ENCODE assay signal across 9 cellular contexts in genomic region chr18:22170421-22171262, GRCh38. TPM values are rescaled to one million over a fixed set of nuclear protein-coding genes. Genes with fewer than 3 reads are reported as not detected.
A peak's percentile ranks its signal among the peaks of the same experiment; 100 is the strongest.
DNase-seq lines count a peak whose midpoint lies in the region; ATAC-seq and TF ChIP-seq lines count a peak whose summit lies in the region.
"Had no signal": no experiment of that assay in that cellular context is flagged by ENCODE, and none has a peak within 500 bp of the region (broad histone marks: within the 10 kb centered on the region; RNA-seq: fewer than 3 reads in every experiment).

No MANE protein-coding gene starts in this region.

- H3K4me3 ChIP-seq in mammary epithelial cell (replicated peaks in 1 of 3; ENCODE audit: insufficient read depth in 1 of 3, low read depth in 2 of 3, low read length in 3 of 3) (peak overlapping the region; percentile 67 to 93 (median 83)), testis (peak overlapping the region; percentile 80)

- peak overlapping the region; percentile 100 for H3K4me2 ChIP-seq in mammary epithelial cell (ENCODE audit: insufficient read depth, low read depth, low read length)

- 4% methylated on average over 14 of the region's 66 CpGs for WGBS in mammary epithelial cell (ENCODE audit: low coverage, missing lambda C conversion rate)
- 0% methylated on average over 9 to 66 of the region's 66 CpGs for WGBS in testis, 2 donors

- intact Hi-C loops in mammary epithelial cell (cut with micrococcal nuclease) (loop anchor here (2.0 to 10.0 kb wide), 5 partner anchors 152 to 534 kb away; no protein-coding TSS in a partner anchor), testis (cut with DNase I; ENCODE audit: low total_unique reads) (loop anchor here (5.0 to 10.0 kb wide), 2 partner anchors 176 to 177 kb away; no protein-coding TSS in a partner anchor)

- peak overlapping the region; percentile 63 for H3K27ac ChIP-seq in mammary epithelial cell (ENCODE audit: insufficient read depth, low read depth, low read length)
- peak overlapping the region; percentile 89 to 97 for H3K27ac ChIP-seq in testis

- peak; percentile 4 for ATAC-seq in left lobe of liver

- no peak for TF ChIP-seq POLR2A in testis (IDR thresholded peaks at IDR 0.05)

- in situ Hi-C loops in mammary epithelial cell (cut with MboI; ENCODE audit: low sequenced_read_pairs in 2 of 2), result no loop called here

- H4K20me1 ChIP-seq in mammary epithelial cell (ENCODE audit: insufficient read depth, low read length), result no peaks in the 10 kb centered on the region

- peak; percentile 86 for DNase-seq in GM03348 (ENCODE audit: low spot score)
- peak; percentile 39 to 71 for DNase-seq in NCI-H526 (lab: John Stamatoyannopoulos, UW)
- peak; percentile 70 for DNase-seq in mammary epithelial cell
- peak; percentile 60 for DNase-seq in left lobe of liver (ENCODE audit: low spot score)
- peak; percentile 63 for DNase-seq in testis
- DNase-seq in Ammon's horn (ENCODE audit: low spot score), result no peak
- no peak for DNase-seq in GDM1 (lab: John Stamatoyannopoulos, UW)
- DNase-seq in NCI-H2227 (lab: John Stamatoyannopoulos, UW; ENCODE audit: unreplicated experiment), result no peak

- no peaks in the 10 kb centered on the region for H3K9me3 ChIP-seq in mammary epithelial cell (replicated peaks; ENCODE audit: insufficient read depth, low read length)
- no peaks in the 10 kb centered on the region for H3K9me3 ChIP-seq in testis

- peak overlapping the region; percentile 91 for H3K9ac ChIP-seq in mammary epithelial cell (ENCODE audit: insufficient read depth, low read length)

- H3K79me2 ChIP-seq in mammary epithelial cell (ENCODE audit: insufficient read depth, low read length), result peaks cover 12% of the 10 kb centered on the region

- TF ChIP-seq CTCF in mammary epithelial cell (conservative IDR thresholded peaks at IDR 0.05 in 1 of 2, IDR thresholded peaks at IDR 0.05 in 1 of 2; ENCODE audit: extremely low read depth in 1 of 2, insufficient read depth in 1 of 2, low read depth in 1 of 2, low read length in 2 of 2), result no peak
- no peak for TF ChIP-seq CTCF in testis (IDR thresholded peaks at IDR 0.05)

- peaks cover 18% of the 10 kb centered on the region for H3K4me1 ChIP-seq in mammary epithelial cell (ENCODE audit: insufficient read depth, low read length)
- H3K4me1 ChIP-seq in testis, result peaks cover 12% of the 10 kb centered on the region

- no TSS peak for BruUV-seq in mammary epithelial cell (replicated peaks; lab: Mats Ljungman, UMichigan)

- H3K36me3 ChIP-seq in mammary epithelial cell (ENCODE audit: insufficient read depth, low read length), result peaks cover 2% of the 10 kb centered on the region
- H3K36me3 ChIP-seq in testis (ENCODE audit: low read depth, missing control alignments), result no peaks in the 10 kb centered on the region

- H2AFZ ChIP-seq in mammary epithelial cell (ENCODE audit: low read depth, low read length), result peak overlapping the region; percentile 93

- dilution Hi-C loops in mammary epithelial cell (cut with HindIII; ENCODE audit: low sequenced_read_pairs), result no loop called here

- H3K27me3 ChIP-seq in mammary epithelial cell (ENCODE audit: insufficient read depth, low read length), result peaks cover 28% of the 10 kb centered on the region
- H3K27me3 ChIP-seq in testis, result peaks cover 3% of the 10 kb centered on the region

- CTCF ChIA-PET in mammary epithelial cell (lab: Charles Lee; ENCODE audit: low non-redundant PET), result interaction anchor here (0.8 kb wide), 1 partner anchor 392 kb away, joined by 7 read pairs; no protein-coding TSS in a partner anchor

RNA-seq across cellular contexts. Expression of gene GATA6, which starts 1.3 kb away (rescaled TPM):
- total RNA-seq in mammary epithelial cell (1 to 10 TPM; 1.0 to 3.6 TPM), left lobe of liver (11.7 TPM), testis (10 to 100 TPM; 50.5 to 54.6 TPM)
- polyA plus RNA-seq in mammary epithelial cell (0.62 TPM), testis (ENCODE audit: insufficient read depth, low read depth, low replicate concordance) (13.8 TPM)
- not detected for polyA minus RNA-seq in mammary epithelial cell
- total RNA-seq: T-helper 2 cell treated with Interferon-gamma antibody and Interleukin-4, amounts not matched to agents 100 ng/mL and 5 ng/mL, for 36 hours had no signal

Comparison
In these comparisons a context has a peak if more than half of its experiments do, and no peak if none do; other contexts are left out.
1. DNase-seq: peak in GM03348 (single experiment), NCI-H526 (2 of 2), mammary epithelial cell (single experiment), left lobe of liver (single experiment) and testis (single experiment); none in Ammon's horn (single experiment), GDM1 (single experiment) and NCI-H2227 (single experiment).